In the genomic region with DNA sequence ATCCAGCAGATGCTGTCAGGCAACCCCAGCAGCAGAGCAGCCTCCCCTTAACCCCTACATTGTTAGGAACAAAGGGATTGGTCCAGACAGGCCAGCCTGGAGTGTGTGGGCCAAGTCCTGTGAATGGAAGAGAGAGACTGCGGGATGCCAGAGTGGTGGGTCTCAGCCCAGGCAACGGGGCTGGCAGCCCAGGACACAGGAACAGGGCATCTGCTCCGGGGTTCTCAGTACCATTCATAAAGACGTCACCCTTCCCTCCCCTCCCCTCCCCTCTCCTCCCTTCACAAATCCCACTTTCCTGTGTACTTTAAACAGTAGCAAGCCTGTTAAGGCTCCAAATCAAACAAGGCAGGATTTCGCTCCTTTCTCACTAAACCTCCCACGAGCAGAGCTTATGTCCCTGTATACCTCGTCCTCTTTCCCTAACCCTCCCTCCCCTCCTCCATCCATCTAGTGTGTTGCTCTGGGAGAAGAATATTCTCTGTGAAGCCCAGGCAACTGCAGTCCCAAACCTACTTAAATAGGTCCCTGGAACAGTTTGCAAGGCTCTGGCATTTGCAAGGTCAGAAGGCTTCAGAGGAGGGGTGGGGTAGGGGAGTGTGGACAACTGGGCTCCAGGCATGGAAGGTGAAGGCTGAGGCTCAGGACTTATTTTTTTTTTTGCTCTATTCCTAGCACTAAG, we compare ENCODE assay signal across 22 cellular contexts. TPM values are rescaled to one million over a fixed set of nuclear protein-coding genes. Genes with fewer than 3 reads are reported as not detected.
DNase-seq lines count a peak whose midpoint lies in the region; ATAC-seq lines count a peak whose summit lies in the region.
"Had no signal": no experiment of that assay in that cellular context is flagged by ENCODE, and none has a peak within 500 bp of the region (broad histone marks: within the 10 kb centered on the region; RNA-seq: fewer than 3 reads in every experiment).

No MANE protein-coding gene starts in this region.

- H3K4me3 ChIP-seq in NT2/D1 (ENCODE audit: insufficient read length, low read depth) (no peak overlapping the region), trophoblast cell (ENCODE audit: low read depth, low read length) (no peak overlapping the region)
- H3K4me3 ChIP-seq: BLaER1 treated with 17β-estradiol and CSF1 and Interleukin-3, amounts not matched to agents 10 nM and 100 nM; K562; MG63 had no signal

- H2AK5ac ChIP-seq in trophoblast cell (ENCODE audit: low read length) = peak overlapping the region; percentile 13

- H2BK120ac ChIP-seq in trophoblast cell (ENCODE audit: insufficient read depth, low read length, poor library complexity) = no peak overlapping the region

- H3K36me3 ChIP-seq in NT2/D1 (ENCODE audit: insufficient read depth, insufficient read length, low read length) (no peaks in the 10 kb centered on the region), trophoblast cell (ENCODE audit: control insufficient read depth in 1 of 2, insufficient read depth in 2 of 2, low read length in 2 of 2) (no peaks in the 10 kb centered on the region)
- H3K36me3 ChIP-seq: BLaER1 treated with 17β-estradiol and CSF1 and Interleukin-3, amounts not matched to agents 10 nM and 100 nM; MG63 had no signal

- no peak overlapping the region for H4K8ac ChIP-seq in trophoblast cell (ENCODE audit: low read depth, low read length)

- no peak overlapping the region for H3K18ac ChIP-seq in trophoblast cell (ENCODE audit: low read length)

- no peak overlapping the region for H2AFZ ChIP-seq in trophoblast cell (ENCODE audit: insufficient read depth, low read length, poor library complexity)

- H3K4me2 ChIP-seq in trophoblast cell (ENCODE audit: low read length) = no peak overlapping the region
- H3K4me2 ChIP-seq: BLaER1 treated with 17β-estradiol and CSF1 and Interleukin-3, amounts not matched to agents 10 nM and 100 nM had no signal

- H3K9ac ChIP-seq in NT2/D1 (ENCODE audit: insufficient read length, low read depth) = peak overlapping the region; percentile 11
- no peak overlapping the region for H3K9ac ChIP-seq in trophoblast cell (ENCODE audit: low read length)
- H3K9ac ChIP-seq: BLaER1 treated with 17β-estradiol and CSF1 and Interleukin-3, amounts not matched to agents 10 nM and 100 nM had no signal

- DNase-seq in NT2/D1 (ENCODE audit: low read depth, low spot score) (no peak), islet precursor cell (peak; percentile 53), trophoblast cell (no peak), A172 (ENCODE audit: low spot score) (no peak), NCI-H1694 treated with DMSO at 0.1 percent for 48 hours (lab: John Stamatoyannopoulos, UW) (no peak)
- no peak for DNase-seq in activated naive CD4-positive, alpha-beta T cell treated with Interleukin-2 at 50 U/mL for 16 hours
- DNase-seq: Caco-2; CD4-positive, alpha-beta memory T cell; DMS 273 treated with DMSO at 0.1 percent for 48 hours; DMS79 treated with DMSO at 0.1 percent for 48 hours; H7; MG63; NCI-H1092; NCI-H1436; NCI-H1930; NCI-H345; NCI-H524 had no signal

- H4K12ac ChIP-seq in trophoblast cell (ENCODE audit: low read depth, low read length) = no peak overlapping the region

- peak overlapping the region; percentile 61 for H3K27ac ChIP-seq in cingulate gyrus (ENCODE audit: low read depth, low read length)
- H3K27ac ChIP-seq in trophoblast cell (ENCODE audit: low read depth, low read length) = no peak overlapping the region
- H3K27ac ChIP-seq: BLaER1 treated with 17β-estradiol and CSF1 and Interleukin-3, amounts not matched to agents 10 nM and 100 nM had no signal

- H3K14ac ChIP-seq in trophoblast cell (ENCODE audit: low read length) = no peak overlapping the region

- H3K27me3 ChIP-seq in NT2/D1 (ENCODE audit: insufficient read depth, insufficient read length) (peaks cover 15% of the 10 kb centered on the region), trophoblast cell (ENCODE audit: insufficient read depth, low read length) (no peaks in the 10 kb centered on the region)

- no peak for ATAC-seq in HG02623 (IDR thresholded peaks at IDR 0.05; ENCODE audit: unreplicated experiment)
- ATAC-seq: K562, Right ventricle myocardium inferior had no signal

- H3K4me1 ChIP-seq in NT2/D1 (ENCODE audit: insufficient read depth, insufficient read length) (peaks cover 9% of the 10 kb centered on the region), trophoblast cell (ENCODE audit: control insufficient read depth in 1 of 2, insufficient read depth in 2 of 2, low read length in 2 of 2) (peaks cover 19 to 25% of the 10 kb centered on the region in 2 experiments)

- H3K9me3 ChIP-seq in NT2/D1 (ENCODE audit: insufficient read depth, low read length) (no peaks in the 10 kb centered on the region), trophoblast cell (ENCODE audit: insufficient read depth, low read depth, low read length) (no peaks in the 10 kb centered on the region)
- H3K9me3 ChIP-seq: BLaER1 treated with 17β-estradiol and CSF1 and Interleukin-3, amounts not matched to agents 10 nM and 100 nM; Caco-2; MG63 had no signal

- no CpG with 5 or more reads among the region's 7 CpGs for WGBS in trophoblast cell (ENCODE audit: extremely low coverage, insufficient coverage, insufficient read length)

- H3K4ac ChIP-seq in trophoblast cell (ENCODE audit: low read depth, low read length) = no peak overlapping the region

- H2BK12ac ChIP-seq in trophoblast cell (ENCODE audit: low read length) = peak overlapping the region; percentile 17

- peaks cover 21% of the 10 kb centered on the region for H3K79me1 ChIP-seq in trophoblast cell (ENCODE audit: low read length)

- no peak overlapping the region for H2BK5ac ChIP-seq in trophoblast cell (ENCODE audit: low read depth, low read length, poor library complexity)

- no peak overlapping the region for H3K23ac ChIP-seq in trophoblast cell (ENCODE audit: low read length)

- H3K79me2 ChIP-seq in trophoblast cell (ENCODE audit: control insufficient read depth, insufficient read depth, low read length, poor library complexity) = peaks cover 8% of the 10 kb centered on the region

- no peak overlapping the region for H4K91ac ChIP-seq in trophoblast cell (ENCODE audit: low read depth, low read length)

RNA-seq across cellular contexts. Expression of a gene that starts 4.2 kb away (rescaled TPM):
- 35.3 and 35.7 TPM in 2 replicates for polyA plus RNA-seq in trophoblast cell (2013)
- 6.8 and 15.8 TPM in 2 replicates for total RNA-seq in A172 (2014; rRNA removed; shearing (Covaris generic))
